Comparison of ENCODE assay signal across 24 cellular contexts in genomic region chr7:113033959-113034358, GRCh38. TPM values are rescaled to one million over a fixed set of nuclear protein-coding genes. Genes with fewer than 3 reads are reported as not detected.
"Had no signal": no experiment of that assay in that cellular context is flagged by ENCODE, and none has a peak within 500 bp of the region (broad histone marks: within the 10 kb centered on the region; RNA-seq: fewer than 3 reads in every experiment).

No MANE protein-coding gene starts in this region.

- H3K27ac ChIP-seq: neural progenitor cell, ovary, parathyroid adenoma, psoas muscle, right lobe of liver, sigmoid colon, stomach, thoracic aorta, thyroid gland, tibial nerve, upper lobe of left lung, vagina had no signal

- DNase-seq: occipital lobe; ovary; posterior cingulate gyrus; psoas muscle; right cardiac atrium; right lobe of liver; sigmoid colon; small intestine; stimulated activated CD4-positive, alpha-beta T cell treated with anti-CD3 and anti-CD28 coated beads, Interleukin-15, amount 100 ng/mL, for 24 hours; stimulated activated CD4-positive, alpha-beta T cell treated with anti-CD3 and anti-CD28 coated beads, Interleukin-2, amount 100 ng/mL, for 24 hours; stimulated activated CD4-positive, alpha-beta T cell treated with anti-CD3 and anti-CD28 coated beads, Interleukin-2, amount 100 ng/mL, for 48 hours; stimulated activated CD4-positive, alpha-beta T cell treated with anti-CD3 and anti-CD28 coated beads, Interleukin-4, amount 100 ng/mL, for 24 hours; stimulated activated naive B cell treated with anti-CD40 and anti-IgM and Interleukin-4, amounts not matched to agents 10 μg/mL and 1 μg/mL and 100 μg/mL, for 72 hours; stimulated activated naive CD4-positive, alpha-beta T cell treated with Interleukin-2 at 50 U/mL for 16 hours; stomach; thyroid gland; trophoblast cell; upper lobe of left lung had no signal

- H3K36me3 ChIP-seq: neural progenitor cell, ovary, right lobe of liver, sigmoid colon, stomach, thoracic aorta, thyroid gland, tibial nerve, upper lobe of left lung, vagina had no signal

- ATAC-seq: psoas muscle; right cardiac atrium; right lobe of liver; stimulated activated effector memory CD8-positive, alpha-beta T cell treated with anti-CD3 and anti-CD28 coated beads, Interleukin-12 subunit alpha, Interleukin-12 subunit beta, amount 100 ng/mL, for 72 hours; stimulated activated naive B cell treated with anti-CD40 and anti-IgM and Interleukin-4, amounts not matched to agents 10 μg/mL and 1 μg/mL and 100 μg/mL, for 72 hours had no signal

- H3K27me3 ChIP-seq: neural progenitor cell, ovary, right lobe of liver, sigmoid colon, stomach, thyroid gland, tibial nerve, upper lobe of left lung, vagina had no signal

- H3K9me3 ChIP-seq: ovary, psoas muscle, right lobe of liver, sigmoid colon, stomach, thoracic aorta, thyroid gland, tibial nerve, upper lobe of left lung, vagina had no signal

- H3K4me1 ChIP-seq: neural progenitor cell, parathyroid adenoma, psoas muscle, right lobe of liver, stomach, thyroid gland, tibial nerve, upper lobe of left lung, vagina had no signal

- H3K4me3 ChIP-seq: neural progenitor cell, ovary, psoas muscle, right lobe of liver, sigmoid colon, stomach, thoracic aorta, thyroid gland, tibial nerve, upper lobe of left lung, vagina had no signal

RNA-seq across cellular contexts. Expression of gene GPR85, which starts 52.7 kb away (rescaled TPM):
- total RNA-seq: vagina had no signal
